In genomic region chr19:45477713-45478453, GRCh38 we compare ENCODE assay signal across 8 cellular contexts. TPM values are rescaled to one million over a fixed set of nuclear protein-coding genes. Genes with fewer than 3 reads are reported as not detected.
DNase-seq lines count a peak whose midpoint lies in the region; ATAC-seq and TF ChIP-seq lines count a peak whose summit lies in the region.

No MANE protein-coding gene starts in this region.

- H3K4me2 ChIP-seq in DOHH2 (ENCODE audit: low read length) (peak overlapping the region; percentile 72), skeletal muscle satellite cell (ENCODE audit: low read length) (peak overlapping the region; percentile 85)

- peak overlapping the region; percentile 61 for H3K4me3 Mint-ChIP-seq in activated CD4-positive, alpha-beta memory T cell treated with anti-CD3 and anti-CD28 coated beads, Interleukin-2, amount 10 ng/mL, durations not matched to agents 7 days and 5 days
- H3K4me3 Mint-ChIP-seq in glutamatergic neuron (ENCODE audit: unreplicated experiment): peak overlapping the region; percentile 64

- CTCF ChIA-PET in activated CD4-positive, alpha-beta memory T cell treated with anti-CD3 and anti-CD28 coated beads, Interleukin-2, amount 10 ng/mL, durations not matched to agents 7 days and 5 days (lab: Charles Lee): interaction anchor here (0.6 to 9.3 kb wide), 34 partner anchors 9 to 516 kb away, joined by 3 to 311 read pairs (median 6); partner anchors contain the start of genes FOSB, KLC3, PPP1R13L and PPP1R37

- no peaks in the 10 kb centered on the region for H4K20me1 ChIP-seq in DOHH2 (ENCODE audit: control insufficient read depth, insufficient read depth, low read depth, low read length)

- H3K9ac ChIP-seq in skeletal muscle satellite cell (ENCODE audit: low read depth, low read length): peak overlapping the region; percentile 87

- peak; percentile 9 for ATAC-seq in HG03432 (IDR thresholded peaks at IDR 0.05; ENCODE audit: unreplicated experiment)

- H3K27ac ChIP-seq in DOHH2 (ENCODE audit: low read depth, low read length): peak overlapping the region; percentile 87

- DNase-seq in activated CD4-positive, alpha-beta memory T cell treated with anti-CD3 and anti-CD28 coated beads, Interleukin-2, amount 10 ng/mL, durations not matched to agents 7 days and 5 days: no peak
- DNase-seq in glutamatergic neuron (no peak), NCI-H1694 (lab: John Stamatoyannopoulos, UW) (no peak), AG08395 (ENCODE audit: low spot score) (no peak), H4 (ENCODE audit: low spot score) (no peak)

- H3K36me3 ChIP-seq in DOHH2 (ENCODE audit: control insufficient read depth, low read length): no peaks in the 10 kb centered on the region
- no peaks in the 10 kb centered on the region for H3K36me3 ChIP-seq in skeletal muscle satellite cell (ENCODE audit: insufficient read depth, low read length)

- peak overlapping the region; percentile 94 for H3K27ac Mint-ChIP-seq in activated CD4-positive, alpha-beta memory T cell treated with anti-CD3 and anti-CD28 coated beads, Interleukin-2, amount 10 ng/mL, durations not matched to agents 7 days and 5 days
- H3K27ac Mint-ChIP-seq in glutamatergic neuron (ENCODE audit: unreplicated experiment): peak overlapping the region; percentile 91

- no peaks in the 10 kb centered on the region for H3K9me3 Mint-ChIP-seq in activated CD4-positive, alpha-beta memory T cell treated with anti-CD3 and anti-CD28 coated beads, Interleukin-2, amount 10 ng/mL, durations not matched to agents 7 days and 5 days
- peaks cover 8% of the 10 kb centered on the region for H3K9me3 Mint-ChIP-seq in glutamatergic neuron (ENCODE audit: unreplicated experiment)

- no peaks in the 10 kb centered on the region for H3K9me2 ChIP-seq in DOHH2 (replicated peaks; ENCODE audit: control insufficient read depth, low read length)

- no peaks in the 10 kb centered on the region for H3K79me2 ChIP-seq in DOHH2 (ENCODE audit: control insufficient read depth, low read length)

- TF ChIP-seq CTCF in DOHH2 (IDR thresholded peaks at IDR 0.05; ENCODE audit: low read depth, low read length, poor library complexity, severe bottlenecking): no peak
- no peak for TF ChIP-seq CTCF in glutamatergic neuron (IDR thresholded peaks at IDR 0.05; ENCODE audit: partially characterized antibody, unreplicated experiment)

- peaks cover 12% of the 10 kb centered on the region for H3K27me3 Mint-ChIP-seq in activated CD4-positive, alpha-beta memory T cell treated with anti-CD3 and anti-CD28 coated beads, Interleukin-2, amount 10 ng/mL, durations not matched to agents 7 days and 5 days
- peaks cover 8% of the 10 kb centered on the region for H3K27me3 Mint-ChIP-seq in glutamatergic neuron (ENCODE audit: unreplicated experiment)

- peaks cover 41% of the 10 kb centered on the region for H3K4me1 Mint-ChIP-seq in activated CD4-positive, alpha-beta memory T cell treated with anti-CD3 and anti-CD28 coated beads, Interleukin-2, amount 10 ng/mL, durations not matched to agents 7 days and 5 days
- H3K4me1 Mint-ChIP-seq in glutamatergic neuron (ENCODE audit: low read depth, unreplicated experiment): peaks cover 6% of the 10 kb centered on the region

- H3K9me3 ChIP-seq in DOHH2 (ENCODE audit: control insufficient read depth, insufficient read depth, low read length) (no peaks in the 10 kb centered on the region), skeletal muscle satellite cell (replicated peaks; ENCODE audit: low read length) (no peaks in the 10 kb centered on the region)

- 0 out of 2 replicates have a peak, but pooled peaks cover 10% of the 10 kb centered on the region for H3F3A ChIP-seq in DOHH2 (ENCODE audit: control insufficient read depth, insufficient read depth)

- H3K36me3 Mint-ChIP-seq in activated CD4-positive, alpha-beta memory T cell treated with anti-CD3 and anti-CD28 coated beads, Interleukin-2, amount 10 ng/mL, durations not matched to agents 7 days and 5 days (ENCODE audit: low read depth): no peaks in the 10 kb centered on the region
- H3K36me3 Mint-ChIP-seq in glutamatergic neuron (ENCODE audit: unreplicated experiment): no peaks in the 10 kb centered on the region

- H3K4me3 ChIP-seq in DOHH2 (ENCODE audit: low read length): peak overlapping the region; percentile 84
- peak overlapping the region; percentile 72 for H3K4me3 ChIP-seq in skeletal muscle satellite cell (ENCODE audit: low read length)

- H3K4me1 ChIP-seq in DOHH2 (ENCODE audit: control insufficient read depth, low read length): peaks cover 37% of the 10 kb centered on the region
- peaks cover 18% of the 10 kb centered on the region for H3K4me1 ChIP-seq in skeletal muscle satellite cell (ENCODE audit: control insufficient read depth, insufficient read depth, low read length)

- POLR2A ChIA-PET in activated CD4-positive, alpha-beta memory T cell treated with anti-CD3 and anti-CD28 coated beads, Interleukin-2, amount 10 ng/mL, durations not matched to agents 7 days and 5 days (lab: Charles Lee): interaction anchor here (1.0 to 3.3 kb wide), 14 partner anchors 9 to 225 kb away, joined by 3 to 73 read pairs (median 6); partner anchors contain the start of genes FOSB, POLR1G and PPP1R13L

- H3K27me3 ChIP-seq in DOHH2 (ENCODE audit: control insufficient read depth, low read length): peaks cover 8% of the 10 kb centered on the region
- no peaks in the 10 kb centered on the region for H3K27me3 ChIP-seq in skeletal muscle satellite cell (ENCODE audit: control insufficient read depth, insufficient read depth, low read length)

RNA-seq across cellular contexts. Expression of gene FOSB, which starts 10.1 kb away (rescaled TPM):
- total RNA-seq in activated CD4-positive, alpha-beta memory T cell treated with anti-CD3 and anti-CD28 coated beads, Interleukin-2, amount 10 ng/mL, durations not matched to agents 7 days and 5 days: 10 to 100 TPM; 15.3 to 16.1 TPM
- not detected for total RNA-seq in glutamatergic neuron (ENCODE audit: unreplicated experiment)
- total RNA-seq in skeletal muscle satellite cell (2012; rRNA removed): 0.66 and 1.0 TPM in 2 replicates
- total RNA-seq in H4 (2014; rRNA removed; shearing (Covaris generic)): 1.2 TPM in 1 of 2 replicates, not detected in the other

RNA-seq across cellular contexts. Expression of gene RTN2, which starts 19.0 kb away (rescaled TPM):
- total RNA-seq in activated CD4-positive, alpha-beta memory T cell treated with anti-CD3 and anti-CD28 coated beads, Interleukin-2, amount 10 ng/mL, durations not matched to agents 7 days and 5 days: 1 to 10 TPM; 3.0 to 5.5 TPM
- total RNA-seq in glutamatergic neuron (ENCODE audit: unreplicated experiment): 179 TPM
- 5.1 and 5.7 TPM in 2 replicates for total RNA-seq in skeletal muscle satellite cell (2012; rRNA removed)
- total RNA-seq in H4 (2014; rRNA removed; shearing (Covaris generic)): 3.5 and 6.1 TPM in 2 replicates

RNA-seq across cellular contexts. Expression of gene PPM1N, which starts 20.4 kb away (rescaled TPM):
- 1 to 10 TPM; 3.5 to 4.3 TPM for total RNA-seq in activated CD4-positive, alpha-beta memory T cell treated with anti-CD3 and anti-CD28 coated beads, Interleukin-2, amount 10 ng/mL, durations not matched to agents 7 days and 5 days
- 6.6 TPM for total RNA-seq in glutamatergic neuron (ENCODE audit: unreplicated experiment)
- 1.3 and 1.8 TPM in 2 replicates for total RNA-seq in skeletal muscle satellite cell (2012; rRNA removed)
- total RNA-seq in H4 (2014; rRNA removed; shearing (Covaris generic)): 0.21 and 1.1 TPM in 2 replicates

RNA-seq across cellular contexts. Expression of gene VASP, which starts 29.4 kb away (rescaled TPM):
- 100 to 1,000 TPM; 224 to 233 TPM for total RNA-seq in activated CD4-positive, alpha-beta memory T cell treated with anti-CD3 and anti-CD28 coated beads, Interleukin-2, amount 10 ng/mL, durations not matched to agents 7 days and 5 days
- 73.6 TPM for total RNA-seq in glutamatergic neuron (ENCODE audit: unreplicated experiment)
- 81.9 and 97.9 TPM in 2 replicates for total RNA-seq in skeletal muscle satellite cell (2012; rRNA removed)
- total RNA-seq in H4 (2014; rRNA removed; shearing (Covaris generic)): 29.1 and 43.5 TPM in 2 replicates

RNA-seq across cellular contexts. Expression of gene ERCC1, which starts 54.2 kb away (rescaled TPM):
- 10 to 100 TPM; 59.8 to 60.6 TPM for total RNA-seq in activated CD4-positive, alpha-beta memory T cell treated with anti-CD3 and anti-CD28 coated beads, Interleukin-2, amount 10 ng/mL, durations not matched to agents 7 days and 5 days
- total RNA-seq in glutamatergic neuron (ENCODE audit: unreplicated experiment): 65.7 TPM
- 167 and 201 TPM in 2 replicates for total RNA-seq in skeletal muscle satellite cell (2012; rRNA removed)
- 49.3 and 84.0 TPM in 2 replicates for total RNA-seq in H4 (2014; rRNA removed; shearing (Covaris generic))

Comparison
In these comparisons a context has a peak if more than half of its experiments do, and no peak if none do; other contexts are left out.
1. RNA of gene RTN2, which starts 19.0 kb away (total RNA-seq): 179 TPM in glutamatergic neuron (single experiment); 3.0 to 5.5 TPM in activated CD4-positive, alpha-beta memory T cell treated with anti-CD3 and anti-CD28 coated beads, Interleukin-2, amount 10 ng/mL, durations not matched to agents 7 days and 5 days and 3.5 to 6.1 TPM in H4; every median in the first group is over 10 times any median in the second.